Comparison of ENCODE assay signal across 8 cellular contexts in the genomic region with DNA sequence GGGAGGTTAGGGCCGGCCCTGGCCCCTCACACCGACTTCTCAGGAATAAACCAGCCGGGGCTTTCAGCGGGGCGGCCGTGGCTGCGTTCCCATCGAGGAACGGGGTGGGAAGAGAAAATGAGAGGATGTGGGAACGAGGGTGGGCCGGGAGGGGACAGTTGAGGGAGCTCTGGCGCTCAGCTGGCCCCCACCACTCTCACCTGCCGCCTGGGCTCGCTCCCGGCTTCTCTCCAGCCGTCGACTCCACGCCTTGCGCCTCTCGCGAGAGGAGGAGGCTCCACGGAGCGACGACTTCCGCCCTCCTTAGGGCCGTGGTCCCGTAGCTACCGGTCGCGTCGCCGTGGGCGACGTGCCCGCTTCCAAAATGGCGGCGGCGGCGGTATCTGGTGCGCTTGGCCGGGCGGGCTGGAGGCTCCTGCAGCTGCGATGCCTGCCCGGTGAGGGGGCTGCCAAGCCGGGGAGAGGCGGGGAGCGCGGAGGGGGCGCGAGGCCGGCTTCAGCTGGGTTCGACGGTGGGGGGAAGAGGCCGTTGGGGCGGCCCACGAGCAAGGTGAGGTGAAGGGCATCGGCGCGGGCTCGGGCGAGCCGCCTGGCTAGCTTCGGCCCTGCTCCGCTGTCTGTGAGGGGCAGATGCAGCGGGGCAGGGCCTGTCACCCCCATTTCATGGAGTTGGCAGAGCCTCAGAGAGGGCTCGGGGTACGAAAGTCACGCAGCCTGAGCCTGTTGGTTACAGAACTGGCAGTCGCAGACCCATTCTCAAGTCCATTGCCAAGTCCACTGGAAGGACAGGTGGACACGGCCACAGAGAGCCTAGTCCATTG. TPM values are rescaled to one million over a fixed set of nuclear protein-coding genes. Genes with fewer than 3 reads are reported as not detected.
DNase-seq lines count a peak whose midpoint lies in the region; ATAC-seq, FAIRE-seq and TF ChIP-seq lines count a peak whose summit lies in the region.

A gene (minus strand): TSS at position 244 of the 821 bp plus-strand sequence. CDS start 6,457 bp downstream, outside the sequence.
A gene with protein sequence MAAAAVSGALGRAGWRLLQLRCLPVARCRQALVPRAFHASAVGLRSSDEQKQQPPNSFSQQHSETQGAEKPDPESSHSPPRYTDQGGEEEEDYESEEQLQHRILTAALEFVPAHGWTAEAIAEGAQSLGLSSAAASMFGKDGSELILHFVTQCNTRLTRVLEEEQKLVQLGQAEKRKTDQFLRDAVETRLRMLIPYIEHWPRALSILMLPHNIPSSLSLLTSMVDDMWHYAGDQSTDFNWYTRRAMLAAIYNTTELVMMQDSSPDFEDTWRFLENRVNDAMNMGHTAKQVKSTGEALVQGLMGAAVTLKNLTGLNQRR (plus strand): TSS at position 338 of the 821 bp plus-strand sequence. CDS start 27 bp downstream, at position 365.

- TF ChIP-seq POLR2A in GM12891 (IDR thresholded peaks at IDR 0.05; ENCODE audit: low read depth, low read length) = peak; percentile 78
- peak; percentile 96 for TF ChIP-seq POLR2A in transverse colon (IDR thresholded peaks at IDR 0.05)

- H3K9me3 ChIP-seq in adipocyte (ENCODE audit: control insufficient read depth, low read length) (no peaks in the 10 kb centered on the region), transverse colon (no peaks in the 10 kb centered on the region)

- H3K27me3 ChIP-seq in adipocyte (replicated peaks; ENCODE audit: control insufficient read depth, insufficient read depth, low read length) (no peaks in the 10 kb centered on the region), transverse colon (no peaks in the 10 kb centered on the region)

- DNase-seq in GM12891 (ENCODE audit: insufficient read length, low spot score) = peak; percentile 95
- DNase-seq in NCI-H1436 (lab: John Stamatoyannopoulos, UW) = peak; percentile 95
- DNase-seq in T follicular helper cell (ENCODE audit: low read depth) = peak; percentile 92
- DNase-seq in adipocyte (ENCODE audit: low read depth) = peak; percentile 98
- DNase-seq in cardiac septum (ENCODE audit: low spot score) = peak; percentile 98
- peak; percentile 86 for DNase-seq in pons (ENCODE audit: low spot score)
- peak; percentile 96 for DNase-seq in transverse colon

- in situ Hi-C loops in transverse colon (cut with MboI; ENCODE audit: low pct_ligation_motif_present in 1 of 4, low pct_unique_long_range_greater_than_20kb in 1 of 4, low sequenced_read_pairs in 3 of 4) = no loop called here

- peak; percentile 99 for ATAC-seq in HG02798 (IDR thresholded peaks at IDR 0.05; ENCODE audit: poor library complexity, unreplicated experiment)

- WGBS in transverse colon (ENCODE audit: low coverage in 1 of 2), 2 donors = 0% methylated on average over 2 to 60 of the region's 70 CpGs

- peak within 1 kb of the TSS; percentile 84 to 97 (median 88) for H3K27ac ChIP-seq in transverse colon

- H3K4me1 ChIP-seq in adipocyte (ENCODE audit: control insufficient read depth, insufficient read depth, low read length) (peaks cover 34% of the 10 kb centered on the region), transverse colon (peaks cover 3 to 25% (median 23%) of the 10 kb centered on the region in 4 donors)

- no peak for TF ChIP-seq EP300 in transverse colon (IDR thresholded peaks at IDR 0.05; ENCODE audit: low read depth)

- intact Hi-C loops in cardiac septum (cut with DNase I) = loop anchor here (1.0 to 5.0 kb wide), 2 partner anchors 40 to 147 kb away; a partner anchor contains a TSS
- intact Hi-C loops in transverse colon (cut with DNase I; ENCODE audit: low total_unique reads) = no loop called here

- peak; percentile 99 for FAIRE-seq in GM12891 (lab: Jason Lieb, UNC)

- H3K4me3 ChIP-seq in adipocyte (ENCODE audit: low read length) (peak within 1 kb of the TSS; percentile 85), transverse colon (peak within 1 kb of the TSS; percentile 67 to 80 (median 70))

- H3K9ac ChIP-seq in adipocyte (ENCODE audit: low read length) = peak within 1 kb of the TSS; percentile 98

- H3K36me3 ChIP-seq in adipocyte (ENCODE audit: control insufficient read depth, insufficient read depth, low read length, severe bottlenecking) = peaks cover 12% of the 10 kb centered on the region
- H3K36me3 ChIP-seq in transverse colon = peaks cover 0 to 15% (median 7%) of the 10 kb centered on the region in 4 donors

- TF ChIP-seq CTCF in transverse colon (IDR thresholded peaks at IDR 0.05) = no peak

TF ChIP-seq in GM12891, 5 proteins besides CTCF, POLR2A, EP300 and RAD21:
- peak; percentile 98 for TF ChIP-seq TAF1 (IDR thresholded peaks at IDR 0.05; ENCODE audit: low read depth, low read length)
- TF ChIP-seq SPI1 (IDR thresholded peaks at IDR 0.05; ENCODE audit: low read depth, low read length) = peak; percentile 60
- TF ChIP-seq POLR2AphosphoS5 (IDR thresholded peaks at IDR 0.05; ENCODE audit: low read depth, low read length) = peak; percentile 91
- no peak for TF ChIP-seq PAX5 (IDR thresholded peaks at IDR 0.05; ENCODE audit: insufficient read depth, low read length, severe bottlenecking)
- TF ChIP-seq POU2F2 (IDR thresholded peaks at IDR 0.05; ENCODE audit: low read depth, low read length) = 0 out of 2 replicates have a peak, but pooled peaks have one; percentile 76

RNA-seq across cellular contexts. Expression of the first gene that starts in this region (rescaled TPM):
- polyA plus RNA-seq in GM12891 (2012; ENCODE audit: low read depth, missing spikeins) = 31.8 TPM
- total RNA-seq in cardiac septum = 60.1 TPM
- 10 to 100 TPM; 20.9 to 48.3 (median 40.5) TPM for total RNA-seq in transverse colon

RNA-seq across cellular contexts. Expression of the second gene that starts in this region (rescaled TPM):
- polyA plus RNA-seq in GM12891 (2012; ENCODE audit: low read depth, missing spikeins) = 39.0 TPM
- total RNA-seq in cardiac septum (156 TPM), transverse colon (100 to 1,000 TPM; 113 to 154 (median 148) TPM)

Comparison
In these comparisons a context has a peak if more than half of its experiments do, and no peak if none do; other contexts are left out.
1. Peak in every context shown above with its lines: DNase-seq, ATAC-seq, H3K4me3 ChIP-seq and H3K27ac ChIP-seq.